9 cellular contexts compared by ENCODE assay signal in the genomic region with DNA sequence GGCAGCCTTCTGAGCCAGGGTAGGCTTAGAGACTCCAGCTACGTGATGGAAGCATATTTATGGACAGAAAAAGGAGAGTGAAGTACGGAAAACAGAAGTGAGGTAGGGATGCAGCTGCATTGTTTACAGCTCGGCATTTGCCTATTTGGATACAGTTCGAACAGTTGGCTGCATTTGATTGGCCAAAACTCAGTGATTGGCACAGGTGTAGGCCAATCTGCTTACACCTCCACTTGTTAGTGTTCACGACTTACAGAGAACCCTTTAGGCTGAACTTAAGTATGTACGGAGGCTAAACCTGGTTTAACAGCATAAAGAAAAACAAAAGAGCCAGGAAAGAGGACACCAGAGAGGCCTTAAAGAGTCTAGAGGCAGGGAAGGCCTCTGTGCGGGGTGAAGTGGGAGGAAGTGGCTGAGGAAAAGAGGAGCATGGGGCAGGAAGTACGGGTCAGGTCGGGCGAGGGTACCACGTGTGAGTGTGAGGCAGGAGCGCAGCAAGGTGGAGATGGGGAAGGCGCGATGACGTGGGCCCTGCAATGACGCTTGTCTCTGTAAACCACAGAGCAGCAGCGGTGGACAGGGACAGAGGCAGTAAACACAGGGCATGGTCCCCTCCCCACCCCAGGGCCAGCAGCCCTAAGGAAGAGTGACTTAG. TPM values are rescaled to one million over a fixed set of nuclear protein-coding genes. Genes with fewer than 3 reads are reported as not detected.
DNase-seq lines count a peak whose midpoint lies in the region; ATAC-seq lines count a peak whose summit lies in the region.
"Had no signal": no experiment of that assay in that cellular context is flagged by ENCODE, and none has a peak within 500 bp of the region (broad histone marks: within the 10 kb centered on the region; RNA-seq: fewer than 3 reads in every experiment).

No MANE protein-coding gene starts in this region.

- peaks cover 9% of the 10 kb centered on the region for H3K9me3 Mint-ChIP-seq in activated naive CD8-positive, alpha-beta T cell treated with anti-CD3 and anti-CD28 coated beads for 36 hours

- no peaks in the 10 kb centered on the region for H3K27me3 Mint-ChIP-seq in T-helper 17 cell
- H3K27me3 Mint-ChIP-seq in activated naive CD8-positive, alpha-beta T cell treated with anti-CD3 and anti-CD28 coated beads for 36 hours, result peaks cover 4% of the 10 kb centered on the region

- no peaks in the 10 kb centered on the region for H3K36me3 Mint-ChIP-seq in T-helper 17 cell (ENCODE audit: low read depth)
- H3K36me3 Mint-ChIP-seq in activated naive CD8-positive, alpha-beta T cell treated with anti-CD3 and anti-CD28 coated beads for 36 hours, result peaks cover 7% of the 10 kb centered on the region

- H3K4me1 Mint-ChIP-seq in T-helper 17 cell, result peaks cover 53% of the 10 kb centered on the region
- H3K4me1 Mint-ChIP-seq in activated naive CD8-positive, alpha-beta T cell treated with anti-CD3 and anti-CD28 coated beads for 36 hours, result peaks cover 68% of the 10 kb centered on the region

- ATAC-seq in T-helper 17 cell (peak; percentile 76), GM19023 (IDR thresholded peaks at IDR 0.05; ENCODE audit: unreplicated experiment) (no peak), GM21619 (IDR thresholded peaks at IDR 0.05; ENCODE audit: unreplicated experiment) (no peak)

- peak overlapping the region; percentile 95 for H3K27ac Mint-ChIP-seq in T-helper 17 cell
- peak overlapping the region; percentile 92 for H3K27ac Mint-ChIP-seq in activated naive CD8-positive, alpha-beta T cell treated with anti-CD3 and anti-CD28 coated beads for 36 hours

- H3K9me3 ChIP-seq in T-helper 17 cell (ENCODE audit: control insufficient read depth, low read length, poor library complexity, severe bottlenecking), result no peaks in the 10 kb centered on the region

- H3K4me3 Mint-ChIP-seq in T-helper 17 cell, result peak overlapping the region; percentile 54
- H3K4me3 Mint-ChIP-seq in activated naive CD8-positive, alpha-beta T cell treated with anti-CD3 and anti-CD28 coated beads for 36 hours, result peak overlapping the region; percentile 56

- peak; percentile 52 for DNase-seq in DMS 273 (lab: John Stamatoyannopoulos, UW; ENCODE audit: unreplicated experiment)
- no peak for DNase-seq in DMS 273 treated with DMSO at 0.1 percent for 48 hours (lab: John Stamatoyannopoulos, UW)
- peak; percentile 42 to 58 (median 54) for DNase-seq in T-helper 17 cell
- peak; percentile 53 for DNase-seq in activated naive CD8-positive, alpha-beta T cell treated with anti-CD3 and anti-CD28 coated beads for 36 hours
- peak; percentile 83 for DNase-seq in lung microvascular endothelial cell (ENCODE audit: low read depth in 2 of 2)
- DNase-seq in superior temporal gyrus (ENCODE audit: extremely low spot score), result peak; percentile 80

RNA-seq across cellular contexts. Expression of gene RSPH1, which starts 32.0 kb away (rescaled TPM):
- total RNA-seq in T-helper 17 cell, result under 1 TPM in 1 of 2 donors, not detected in 1; 0.47 TPM
- under 1 TPM in 1 of 2 experiments, not detected in 1; 0.32 TPM for total RNA-seq in activated naive CD8-positive, alpha-beta T cell treated with anti-CD3 and anti-CD28 coated beads for 36 hours
- not detected in 2 replicates for total RNA-seq in lung microvascular endothelial cell
- total RNA-seq: T-helper 2 cell treated with Interferon-gamma antibody and Interleukin-4, amounts not matched to agents 100 ng/mL and 5 ng/mL, for 36 hours had no signal

RNA-seq across cellular contexts. Expression of gene SLC37A1, which starts 49.7 kb away (rescaled TPM):
- total RNA-seq in T-helper 17 cell (10 to 100 TPM; 21.0 to 24.0 TPM), lung microvascular endothelial cell (8.3 and 13.3 TPM in 2 replicates)
- total RNA-seq in activated naive CD8-positive, alpha-beta T cell treated with anti-CD3 and anti-CD28 coated beads for 36 hours, result 10 to 100 TPM; 15.7 to 17.5 TPM
